Comparison of ENCODE assay signal across 14 cellular contexts in genomic region chr1:58895082-58895481, GRCh38.
DNase-seq lines count a peak whose midpoint lies in the region; ATAC-seq lines count a peak whose summit lies in the region.
"Had no signal": no experiment of that assay in that cellular context is flagged by ENCODE, and none has a peak within 500 bp of the region (broad histone marks: within the 10 kb centered on the region; RNA-seq: fewer than 3 reads in every experiment).

No MANE protein-coding gene starts in this region.

- 84 to 93% methylated on average over 2 of the region's 2 CpGs for WGBS in GM23248 (ENCODE audit: low coverage in 1 of 2, low lambda C conversion rate in 2 of 2, missing lambda C conversion rate in 2 of 2), 2 experiments
- WGBS in neuronal stem cell (ENCODE audit: extremely low coverage in 2 of 2, insufficient read length in 2 of 2, insufficient replicate concordance in 1 of 2), 2 donors = no CpG with 5 or more reads among the region's 2 CpGs

- H2BK12ac ChIP-seq in neuronal stem cell (ENCODE audit: low read length) = no peak overlapping the region

- no peak overlapping the region for H2BK15ac ChIP-seq in neuronal stem cell (ENCODE audit: low read length)

- H3K4me3 ChIP-seq in GM23248 (no peak overlapping the region), neuronal stem cell (ENCODE audit: low read length in 2 of 2) (no peak overlapping the region)
- H3K4me3 ChIP-seq: breast epithelium, esophagus muscularis mucosa had no signal

- H3K27ac ChIP-seq in GM23248 = peak overlapping the region; percentile 27
- peak overlapping the region; percentile 41 for H3K27ac ChIP-seq in caudate nucleus (ENCODE audit: low read depth, low read length)
- H3K27ac ChIP-seq in neuronal stem cell (replicated peaks; ENCODE audit: low read length) = no peak overlapping the region

- no peak overlapping the region for H3K4ac ChIP-seq in neuronal stem cell (ENCODE audit: low read length)

- no peak overlapping the region for H2AK5ac ChIP-seq in neuronal stem cell (ENCODE audit: low read depth, low read length)

- no peak overlapping the region for H2BK5ac ChIP-seq in neuronal stem cell (ENCODE audit: low read length)

- H3K9me2 ChIP-seq in GM23248 (ENCODE audit: insufficient read depth) = no peaks in the 10 kb centered on the region

- H3K36me3 ChIP-seq in GM23248 (ENCODE audit: low read depth) (no peaks in the 10 kb centered on the region), neuronal stem cell (replicated peaks in 1 of 2; ENCODE audit: control insufficient read depth in 2 of 2, insufficient read depth in 2 of 2, low read length in 2 of 2) (no peaks in the 10 kb centered on the region)
- H3K36me3 ChIP-seq: breast epithelium, esophagus muscularis mucosa had no signal

- H2AFZ ChIP-seq in GM23248 (peak overlapping the region; percentile 63), neuronal stem cell (ENCODE audit: low read length) (no peak overlapping the region)

- H3K4me2 ChIP-seq in GM23248 (ENCODE audit: unreplicated experiment) (no peak overlapping the region), neuronal stem cell (ENCODE audit: insufficient read depth, low read length, poor library complexity, severe bottlenecking) (no peak overlapping the region)

- H3K79me1 ChIP-seq in neuronal stem cell (ENCODE audit: low read depth, low read length) = no peaks in the 10 kb centered on the region

- no peaks in the 10 kb centered on the region for H3K9me3 ChIP-seq in GM23248 (ENCODE audit: low read depth)
- H3K9me3 ChIP-seq in neuronal stem cell (replicated peaks in 1 of 2; ENCODE audit: control insufficient read depth in 2 of 2, insufficient read depth in 1 of 2, low read depth in 1 of 2, low read length in 2 of 2) = no peaks in the 10 kb centered on the region
- H3K9me3 ChIP-seq: breast epithelium, esophagus muscularis mucosa had no signal

- H3K27me3 ChIP-seq in GM23248 (replicated peaks; ENCODE audit: insufficient read depth) (no peaks in the 10 kb centered on the region), neuronal stem cell (ENCODE audit: control insufficient read depth in 3 of 3, insufficient read depth in 3 of 3, low read depth in 1 of 3, low read length in 3 of 3) (peaks cover 0 to 8% (median 0%) of the 10 kb centered on the region in 3 experiments)
- H3K27me3 ChIP-seq: breast epithelium, esophagus muscularis mucosa had no signal

- no peak overlapping the region for H2BK120ac ChIP-seq in neuronal stem cell (ENCODE audit: low read depth, low read length)

- peak; percentile 56 for ATAC-seq in GM18498 (IDR thresholded peaks at IDR 0.05; ENCODE audit: unreplicated experiment)
- no peak for ATAC-seq in HG03139 (IDR thresholded peaks at IDR 0.05; ENCODE audit: unreplicated experiment)
- ATAC-seq: activated T-cell treated with anti-CD3 and anti-CD28 coated beads, Interleukin-2, amount 50 U/mL, for 72 hours; naive thymus-derived CD8-positive, alpha-beta T cell; Panc1 had no signal

- H3K23ac ChIP-seq in neuronal stem cell (ENCODE audit: low read depth, low read length, poor library complexity) = no peak overlapping the region

- no peak overlapping the region for H4K8ac ChIP-seq in neuronal stem cell (ENCODE audit: low read depth, low read length)

- peak overlapping the region; percentile 82 for H3K18ac ChIP-seq in neuronal stem cell (ENCODE audit: low read length)

- H4K20me1 ChIP-seq in GM23248 (ENCODE audit: insufficient read depth) = no peaks in the 10 kb centered on the region

- H3F3A ChIP-seq in GM23248 (ENCODE audit: insufficient read depth) = peaks cover 9% of the 10 kb centered on the region

- no peak overlapping the region for H3K14ac ChIP-seq in neuronal stem cell (ENCODE audit: low read length)

- in situ Hi-C loops in GM23248 (cut with MboI) = no loop called here

- no peak overlapping the region for H4K91ac ChIP-seq in neuronal stem cell (ENCODE audit: low read depth, low read length, poor library complexity)

- H3K79me2 ChIP-seq in GM23248 (ENCODE audit: insufficient read depth) = no peaks in the 10 kb centered on the region

- H3K4me1 ChIP-seq in GM23248 (ENCODE audit: insufficient read depth) (peaks cover 19% of the 10 kb centered on the region), neuronal stem cell (ENCODE audit: control insufficient read depth in 2 of 2, insufficient read depth in 1 of 2, low read depth in 1 of 2, low read length in 2 of 2) (peaks cover 0 to 3% of the 10 kb centered on the region in 2 donors)
- H3K4me1 ChIP-seq: breast epithelium had no signal

- DNase-seq in GM23248 (no peak), caudate nucleus (lab: John Stamatoyannopoulos, UW) (no peak), neuronal stem cell (ENCODE audit: low spot score) (no peak), RPMI8226 (no peak), hepatic stellate cell (ENCODE audit: low spot score) (no peak)
- DNase-seq in activated naive CD4-positive, alpha-beta T cell (lab: John Stamatoyannopoulos, UW) = no peak
- DNase-seq: activated T-cell treated with anti-CD3 and anti-CD28 coated beads, Interleukin-2, amount 50 U/mL, for 72 hours; naive thymus-derived CD8-positive, alpha-beta T cell; NCI-H1694 had no signal

- no peak overlapping the region for H3K9ac ChIP-seq in GM23248
- H3K9ac ChIP-seq in neuronal stem cell (ENCODE audit: low read depth, low read length, poor library complexity) = no peak overlapping the region
